In genomic region chr2:39568561-39569006, GRCh38 we compare ENCODE assay signal across 9 cellular contexts.
A peak's percentile ranks its signal among the peaks of the same experiment; 100 is the strongest.
DNase-seq lines count a peak whose midpoint lies in the region; ATAC-seq and TF ChIP-seq lines count a peak whose summit lies in the region.
"Had no signal": no experiment of that assay in that cellular context is flagged by ENCODE, and none has a peak within 500 bp of the region (broad histone marks: within the 10 kb centered on the region; RNA-seq: fewer than 3 reads in every experiment).

No MANE protein-coding gene starts in this region.

- intact Hi-C loops in left ventricle myocardium superior (cut with micrococcal nuclease) (no loop called here), spleen (cut with DNase I; ENCODE audit: low total_unique reads) (no loop called here)

- H3K4me1 ChIP-seq in spleen = peaks cover 0 to 3% (median 0%) of the 10 kb centered on the region in 6 donors

- no peak overlapping the region for H3K4me3 ChIP-seq in spleen

- H3K27ac ChIP-seq in spleen = peak overlapping the region in 6 of 8 donors; percentile 2 to 57 (median 34)

- ATAC-seq in left ventricle myocardium superior = peak; percentile 59
- no peak for ATAC-seq in GM21528 (IDR thresholded peaks at IDR 0.05; ENCODE audit: low FRiP score, unreplicated experiment)

- DNase-seq in HCEC 1CT (peak; percentile 89), amniotic stem cell (lab: John Stamatoyannopoulos, UW) (peak; percentile 70), left ventricle myocardium superior (no peak), spleen (no peak), NCI-H82 treated with DMSO at 0.1 percent for 48 hours (lab: John Stamatoyannopoulos, UW; ENCODE audit: unreplicated experiment) (no peak), NCI-H128 (lab: John Stamatoyannopoulos, UW; ENCODE audit: unreplicated experiment) (no peak), NCI-H1105 treated with DMSO at 0.1 percent for 48 hours (lab: John Stamatoyannopoulos, UW) (no peak)
- DNase-seq: GOT3 had no signal

- 39 to 75% (median 68%) methylated on average over 3 of the region's 3 CpGs for WGBS in spleen, 5 donors

- no peaks in the 10 kb centered on the region for H3K36me3 ChIP-seq in spleen

- TF ChIP-seq POLR2A in spleen (IDR thresholded peaks at IDR 0.05) = no peak

- H3K27me3 ChIP-seq in spleen (replicated peaks in 1 of 7) = no peaks in the 10 kb centered on the region

- peaks cover 0 to 25% (median 16%) of the 10 kb centered on the region in 8 donors for H3K9me3 ChIP-seq in spleen

- no peak for TF ChIP-seq CTCF in spleen (IDR thresholded peaks at IDR 0.05 in 8 of 11, conservative IDR thresholded peaks at IDR 0.05 in 3 of 11)

Comparison
In these comparisons a context has a peak if more than half of its experiments do, and no peak if none do; other contexts are left out.
1. DNase-seq: peak in HCEC 1CT (single experiment) and amniotic stem cell (single experiment); none in left ventricle myocardium superior (single experiment), spleen (single experiment), NCI-H82 treated with DMSO at 0.1 percent for 48 hours (single experiment), NCI-H128 (single experiment) and NCI-H1105 treated with DMSO at 0.1 percent for 48 hours (single experiment).